Comparison of ENCODE assay signal across 17 cellular contexts in genomic region chr21:26461500-26461899, GRCh38.
A peak's percentile ranks its signal among the peaks of the same experiment; 100 is the strongest.
DNase-seq lines count a peak whose midpoint lies in the region; ATAC-seq and TF ChIP-seq lines count a peak whose summit lies in the region.
"Had no signal": no experiment of that assay in that cellular context is flagged by ENCODE, and none has a peak within 500 bp of the region (broad histone marks: within the 10 kb centered on the region; RNA-seq: fewer than 3 reads in every experiment).

No MANE protein-coding gene starts in this region.

- in situ Hi-C loops in GM23248 (cut with MboI): no loop called here

- no peak overlapping the region for H3K9ac ChIP-seq in GM23248

- no peaks in the 10 kb centered on the region for H4K20me1 ChIP-seq in GM23248 (ENCODE audit: insufficient read depth)

- no peaks in the 10 kb centered on the region for H3K36me3 ChIP-seq in GM23248 (ENCODE audit: low read depth)
- H3K36me3 ChIP-seq in RWPE2 (ENCODE audit: low read depth): no peaks in the 10 kb centered on the region
- no peaks in the 10 kb centered on the region for H3K36me3 ChIP-seq in psoas muscle (ENCODE audit: insufficient read depth in 1 of 2, low read depth in 1 of 2)

- no peak overlapping the region for H2AFZ ChIP-seq in GM23248

- no peaks in the 10 kb centered on the region for H3F3A ChIP-seq in GM23248 (ENCODE audit: insufficient read depth)

- H3K9me3 ChIP-seq in GM23248 (ENCODE audit: low read depth) (no peaks in the 10 kb centered on the region), RWPE2 (ENCODE audit: severe bottlenecking) (no peaks in the 10 kb centered on the region), psoas muscle (no peaks in the 10 kb centered on the region)

- H3K9me2 ChIP-seq in GM23248 (ENCODE audit: insufficient read depth): no peaks in the 10 kb centered on the region

- H3K79me2 ChIP-seq in GM23248 (ENCODE audit: insufficient read depth): no peaks in the 10 kb centered on the region

- H3K27ac ChIP-seq in GM23248 (no peak overlapping the region), RWPE2 (ENCODE audit: poor library complexity, severe bottlenecking) (no peak overlapping the region), foreskin keratinocyte (no peak overlapping the region), psoas muscle (no peak overlapping the region)

- H3K4me2 ChIP-seq in GM23248 (ENCODE audit: unreplicated experiment): no peak overlapping the region

- DNase-seq in AG10803 (ENCODE audit: low read depth) (peak; percentile 13), GM23248 (peak; percentile 45), RWPE2 (ENCODE audit: low spot score) (no peak), foreskin keratinocyte (peak; percentile 55 to 73), cortex of kidney (lab: John Stamatoyannopoulos, UW) (no peak), COLO829 (ENCODE audit: low spot score) (no peak), psoas muscle (no peak)
- DNase-seq: CD8-positive, alpha-beta T cell; Karpas-422; NCI-H1048; NCI-H146; NCI-H2081 treated with DMSO at 0.1 percent for 48 hours; NCI-H2227 treated with DMSO at 0.1 percent for 48 hours; NCI-H526 treated with DMSO at 0.1 percent for 48 hours; SHP77 had no signal

- no peak for TF ChIP-seq CTCF in AG10803 (conservative IDR thresholded peaks at IDR 0.05; ENCODE audit: low read length)
- no peak for TF ChIP-seq CTCF in RWPE2 (IDR thresholded peaks at IDR 0.05; ENCODE audit: poor library complexity, severe bottlenecking)
- TF ChIP-seq CTCF in foreskin keratinocyte (conservative IDR thresholded peaks at IDR 0.05): no peak
- TF ChIP-seq CTCF in psoas muscle (IDR thresholded peaks at IDR 0.05): no peak

- intact Hi-C loops in psoas muscle (cut with DNase I): no loop called here

- H3K27me3 ChIP-seq in GM23248 (replicated peaks; ENCODE audit: insufficient read depth) (no peaks in the 10 kb centered on the region), RWPE2 (ENCODE audit: insufficient read depth, poor library complexity, severe bottlenecking) (no peaks in the 10 kb centered on the region), foreskin keratinocyte (no peaks in the 10 kb centered on the region), psoas muscle (ENCODE audit: insufficient read depth in 3 of 3, low read length in 2 of 3) (no peaks in the 10 kb centered on the region)

- H3K4me1 ChIP-seq in GM23248 (ENCODE audit: insufficient read depth) (peaks cover 7% of the 10 kb centered on the region), RWPE2 (ENCODE audit: insufficient read depth, poor library complexity, severe bottlenecking) (peaks cover 10% of the 10 kb centered on the region), foreskin keratinocyte (peaks cover 18% of the 10 kb centered on the region), psoas muscle (no peaks in the 10 kb centered on the region)

- no peak overlapping the region for H3K4me3 ChIP-seq in AG10803 (ENCODE audit: low read length)
- no peak overlapping the region for H3K4me3 ChIP-seq in GM23248
- H3K4me3 ChIP-seq in RWPE2 (ENCODE audit: severe bottlenecking): no peak overlapping the region
- H3K4me3 ChIP-seq in psoas muscle: no peak overlapping the region

- peak; percentile 58; the same call in 2 of the 3 replicates for ATAC-seq in RWPE2 (ENCODE audit: low read depth)
- peak; percentile 89 for ATAC-seq in foreskin keratinocyte
- ATAC-seq in psoas muscle: no peak
- ATAC-seq: CD8-positive, alpha-beta T cell; Panc1; SK-N-SH treated with all-trans-retinoic acid at 6 μM for 48 hours had no signal

- WGBS in GM23248 (ENCODE audit: low coverage in 1 of 2, low lambda C conversion rate in 2 of 2, missing lambda C conversion rate in 2 of 2), 2 experiments: 4 to 5% methylated on average over 3 of the region's 3 CpGs
- WGBS in psoas muscle, 3 donors: 63 to 75% (median 71%) methylated on average over 3 of the region's 3 CpGs

Comparison
In these comparisons a context has a peak if more than half of its experiments do, and no peak if none do; other contexts are left out.
1. DNase-seq: peak in AG10803 (single experiment), GM23248 (single experiment) and foreskin keratinocyte (2 of 2); none in RWPE2 (single experiment), cortex of kidney (single experiment), COLO829 (single experiment) and psoas muscle (0 of 2).
2. ATAC-seq: peak in RWPE2 (single experiment) and foreskin keratinocyte (single experiment); none in psoas muscle (0 of 4).